In genomic region chr7:87328281-87328680, GRCh38 we compare ENCODE assay signal across 1 cellular context.
TF ChIP-seq lines count a peak whose summit lies in the region.

No MANE protein-coding gene starts in this region.

TF ChIP-seq in H1, 55 proteins besides CTCF, POLR2A, EP300 and RAD21:
- TF ChIP-seq YY1 (IDR thresholded peaks at IDR 0.05; ENCODE audit: low read depth, low read length): 0 out of 2 replicates have a peak, but pooled peaks have one; percentile 21
- TF ChIP-seq TCF12 (IDR thresholded peaks at IDR 0.05; ENCODE audit: low read depth, low read length): no peak
- no peak for TF ChIP-seq SIRT6 (IDR thresholded peaks at IDR 0.05; ENCODE audit: low read length)
- TF ChIP-seq HDAC6 (IDR thresholded peaks at IDR 0.05; ENCODE audit: low read depth, low read length): no peak
- no peak for TF ChIP-seq CBX5 (IDR thresholded peaks at IDR 0.05; ENCODE audit: low read depth, low read length)
